In the genomic region with DNA sequence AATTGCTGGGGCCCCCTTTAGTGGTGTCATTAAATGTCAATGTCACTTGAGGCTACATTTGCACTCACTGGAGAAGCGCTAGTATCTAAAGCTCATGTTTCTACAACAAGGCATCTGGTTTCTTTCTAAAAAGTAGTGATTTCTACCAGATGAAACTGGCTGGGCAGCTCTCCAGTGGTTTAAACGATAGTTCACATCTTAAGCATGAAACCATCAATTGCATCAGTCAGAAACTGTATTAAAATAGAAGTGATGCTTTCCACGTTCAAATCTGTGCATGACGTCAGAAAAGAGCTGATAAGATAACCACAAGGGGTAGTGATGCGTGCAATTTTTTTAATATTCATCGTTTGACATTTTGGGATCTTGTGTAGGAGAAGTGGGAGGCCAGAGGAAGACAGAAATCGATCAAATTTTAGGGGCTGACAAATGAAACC, we compare ENCODE assay signal across 24 cellular contexts. TPM values are rescaled to one million over a fixed set of nuclear protein-coding genes. Genes with fewer than 3 reads are reported as not detected.
DNase-seq lines count a peak whose midpoint lies in the region; ATAC-seq and TF ChIP-seq lines count a peak whose summit lies in the region.
"Had no signal": no experiment of that assay in that cellular context is flagged by ENCODE, and none has a peak within 500 bp of the region (broad histone marks: within the 10 kb centered on the region; RNA-seq: fewer than 3 reads in every experiment).

No MANE protein-coding gene starts in this region.

- H3K4me3 Mint-ChIP-seq in stimulated activated naive B cell treated with anti-CD40 and anti-IgM and Interleukin-4, amounts not matched to agents 10 μg/mL and 1 μg/mL and 100 μg/mL, for 72 hours = no peak overlapping the region
- H3K4me3 Mint-ChIP-seq: CD4-positive, CD25-positive, alpha-beta regulatory T cell; T-cell had no signal

- H3K4me2 ChIP-seq in fibroblast of lung (ENCODE audit: extremely low read depth, insufficient read depth, low read length) = no peak overlapping the region

- no peak overlapping the region for H2AFZ ChIP-seq in fibroblast of lung (ENCODE audit: low read length)

- H3K4me1 ChIP-seq in fibroblast of lung (ENCODE audit: control insufficient read depth, extremely low read depth, insufficient read depth, low read length) (no peaks in the 10 kb centered on the region), liver (ENCODE audit: control insufficient read depth in 4 of 4, insufficient read depth in 4 of 4, low read length in 3 of 4) (no peaks in the 10 kb centered on the region)
- H3K4me1 ChIP-seq: colonic mucosa, foreskin keratinocyte had no signal

- H3K4me3 ChIP-seq in fibroblast of lung (replicated peaks in 1 of 4; ENCODE audit: control extremely low read depth in 1 of 4, insufficient read depth in 1 of 4, low read depth in 3 of 4, low read length in 4 of 4) (no peak overlapping the region), liver (ENCODE audit: low read depth in 1 of 3, low read length in 3 of 3) (no peak overlapping the region)
- H3K4me3 ChIP-seq: colonic mucosa, mucosa of descending colon had no signal

- H3K27me3 Mint-ChIP-seq in stimulated activated naive B cell treated with anti-CD40 and anti-IgM and Interleukin-4, amounts not matched to agents 10 μg/mL and 1 μg/mL and 100 μg/mL, for 72 hours = no peaks in the 10 kb centered on the region

- 59% methylated on average over 7 of the region's 7 CpGs for WGBS in liver

- POLR2A ChIA-PET in RWPE1 (lab: Yijun Ruan, JAX; ENCODE audit: low non-redundant PET) = interaction anchor here (0.5 kb wide), 1 partner anchor 27 kb away, joined by 3 read pairs; no protein-coding TSS in a partner anchor

- no peak for TF ChIP-seq RAD21 in liver (IDR thresholded peaks at IDR 0.05)

- no peaks in the 10 kb centered on the region for H3K9me3 ChIP-seq in fibroblast of lung (ENCODE audit: control insufficient read depth, insufficient read depth, low read depth, low read length)
- H3K9me3 ChIP-seq in liver (ENCODE audit: control insufficient read depth in 4 of 4, low read length in 3 of 4) = no peaks in the 10 kb centered on the region
- H3K9me3 ChIP-seq: colonic mucosa, mucosa of descending colon, neutrophil had no signal

- H3K27ac ChIP-seq in C4-2B (peak overlapping the region; percentile 22), fibroblast of lung (ENCODE audit: insufficient read depth, low read length) (no peak overlapping the region), liver (ENCODE audit: low read depth in 1 of 2, low read length in 2 of 2) (peak overlapping the region; percentile 3 to 13), RWPE1 (no peak overlapping the region)
- H3K27ac ChIP-seq: colonic mucosa, foreskin keratinocyte, neutrophil had no signal

- H3K4me1 Mint-ChIP-seq in stimulated activated naive B cell treated with anti-CD40 and anti-IgM and Interleukin-4, amounts not matched to agents 10 μg/mL and 1 μg/mL and 100 μg/mL, for 72 hours = no peaks in the 10 kb centered on the region
- H3K4me1 Mint-ChIP-seq: CD4-positive, CD25-positive, alpha-beta regulatory T cell; T-cell had no signal

- H3K27ac Mint-ChIP-seq in stimulated activated naive B cell treated with anti-CD40 and anti-IgM and Interleukin-4, amounts not matched to agents 10 μg/mL and 1 μg/mL and 100 μg/mL, for 72 hours = no peak overlapping the region
- H3K27ac Mint-ChIP-seq: CD4-positive, CD25-positive, alpha-beta regulatory T cell; T-cell had no signal

- CTCF ChIA-PET in RWPE1 (lab: Yijun Ruan, JAX) = no interaction called here

- DNase-seq in fibroblast of lung (ENCODE audit: low read depth in 2 of 2) (peak; percentile 20 to 63), RWPE1 (ENCODE audit: low spot score) (no peak)
- DNase-seq in stimulated activated naive B cell treated with anti-CD40 and anti-IgM and Interleukin-4, amounts not matched to agents 10 μg/mL and 1 μg/mL and 100 μg/mL, for 72 hours = no peak
- no peak for DNase-seq in effector CD4-positive, alpha-beta T cell
- DNase-seq: ACHN; activated gamma-delta T cell treated with Interleukin-2 at 50 U/mL for 16 hours; activated T-cell treated with anti-CD3 and anti-CD28 coated beads for 4 hours; anterior cingulate cortex; CD4-positive, CD25-positive, alpha-beta regulatory T cell; colonic mucosa; DMS153; foreskin keratinocyte; HCEC 1CT; mucosa of descending colon; NCI-H187 treated with DMSO at 0.1 percent for 48 hours; NCI-H446; RPMI8226; stimulated activated CD4-positive, alpha-beta T cell treated with anti-CD3 and anti-CD28 coated beads, Interleukin-15, amount 100 ng/mL, for 24 hours; T-cell had no signal

- H4K20me1 ChIP-seq in fibroblast of lung (ENCODE audit: control insufficient read depth, extremely low read depth, insufficient read depth, low read length) = no peaks in the 10 kb centered on the region

- H3K79me2 ChIP-seq in fibroblast of lung (ENCODE audit: control insufficient read depth, insufficient read depth, low read length) = no peaks in the 10 kb centered on the region

- ATAC-seq in SK-N-SH treated with all-trans-retinoic acid at 6 μM for 48 hours = no peak
- ATAC-seq in HG02981 (IDR thresholded peaks at IDR 0.05; ENCODE audit: unreplicated experiment) = no peak
- no peak for ATAC-seq in stimulated activated naive B cell treated with anti-CD40 and anti-IgM and Interleukin-4, amounts not matched to agents 10 μg/mL and 1 μg/mL and 100 μg/mL, for 72 hours (replicated peaks)
- ATAC-seq: foreskin keratinocyte, mucosa of descending colon, T-cell had no signal

- TF ChIP-seq CTCF in C4-2B (conservative IDR thresholded peaks at IDR 0.05) (no peak), fibroblast of lung (conservative IDR thresholded peaks at IDR 0.05 in 1 of 2, IDR thresholded peaks at IDR 0.05 in 1 of 2; ENCODE audit: low read depth in 1 of 2, low read length in 2 of 2) (no peak), liver (IDR thresholded peaks at IDR 0.05; ENCODE audit: low read depth, low read length, missing input control) (no peak), RWPE1 (conservative IDR thresholded peaks at IDR 0.05; ENCODE audit: low read depth) (no peak)

- H3K27me3 ChIP-seq in fibroblast of lung (ENCODE audit: control insufficient read depth, insufficient read depth, low read length) (no peaks in the 10 kb centered on the region), liver (ENCODE audit: control insufficient read depth in 4 of 4, insufficient read depth in 4 of 4, low read length in 3 of 4) (peaks cover 0 to 3% (median 0%) of the 10 kb centered on the region in 4 donors)
- H3K27me3 ChIP-seq: colonic mucosa, foreskin keratinocyte, neutrophil had no signal

- H3K36me3 Mint-ChIP-seq in stimulated activated naive B cell treated with anti-CD40 and anti-IgM and Interleukin-4, amounts not matched to agents 10 μg/mL and 1 μg/mL and 100 μg/mL, for 72 hours = no peaks in the 10 kb centered on the region
- H3K36me3 Mint-ChIP-seq: CD4-positive, CD25-positive, alpha-beta regulatory T cell; T-cell had no signal

- peaks cover 0 to 4% of the 10 kb centered on the region in 2 donors for H3K9me3 Mint-ChIP-seq in stimulated activated naive B cell treated with anti-CD40 and anti-IgM and Interleukin-4, amounts not matched to agents 10 μg/mL and 1 μg/mL and 100 μg/mL, for 72 hours
- H3K9me3 Mint-ChIP-seq: T-cell had no signal

- H3K9ac ChIP-seq in fibroblast of lung (ENCODE audit: insufficient read depth, low read length) = no peak overlapping the region
- no peak overlapping the region for H3K9ac ChIP-seq in liver (ENCODE audit: low read depth in 1 of 2, low read length in 2 of 2)

- H3K36me3 ChIP-seq in fibroblast of lung (ENCODE audit: control insufficient read depth, insufficient read depth, low read length) = no peaks in the 10 kb centered on the region
- no peaks in the 10 kb centered on the region for H3K36me3 ChIP-seq in liver (ENCODE audit: control insufficient read depth in 4 of 4, insufficient read depth in 3 of 4, low read depth in 1 of 4, low read length in 3 of 4)
- H3K36me3 ChIP-seq: colonic mucosa, neutrophil had no signal

TF ChIP-seq in SK-N-SH treated with all-trans-retinoic acid at 6 μM for 48 hours, 23 proteins besides CTCF, POLR2A, EP300 and RAD21 (continues in another document):
- no peak for TF ChIP-seq ZFP30 (CRISPR knock-in tag; IDR thresholded peaks at IDR 0.05)

TF ChIP-seq in liver, 16 proteins besides CTCF, POLR2A, EP300 and RAD21:
- TF ChIP-seq JUND (IDR thresholded peaks at IDR 0.05) (no peak), EGR1 (IDR thresholded peaks at IDR 0.05; ENCODE audit: low read depth in 2 of 2) (no peak), NR2F2 (IDR thresholded peaks at IDR 0.05) (peak; percentile 3)

RNA-seq across cellular contexts. Expression of a gene that starts 13.3 kb away (rescaled TPM):
- under 0.01 TPM in 2 replicates for total RNA-seq in fibroblast of lung
- 0.18 and 0.19 TPM in 2 replicates for polyA plus RNA-seq in fibroblast of lung
- 0.02 and 0.28 TPM in 2 replicates for polyA plus RNA-seq in fibroblast of lung (2012)
- 1.4 TPM in 1 of 2 replicates, not detected in the other for polyA minus RNA-seq in fibroblast of lung (ENCODE audit: low replicate concordance)
- total RNA-seq in liver = 1 to 10 TPM in 1 of 2 donors, under 1 TPM in 1; 0.70 to 1.7 TPM
- polyA plus RNA-seq in liver = under 1 TPM; 0.20 to 0.24 TPM
- total RNA-seq: CD4-positive, CD25-positive, alpha-beta regulatory T cell; foreskin keratinocyte had no signal
- polyA plus RNA-seq: CD4-positive, CD25-positive, alpha-beta regulatory T cell; foreskin keratinocyte had no signal

Comparison
In these comparisons a context has a peak if more than half of its experiments do, and no peak if none do; other contexts are left out.
1. H3K27ac ChIP-seq: peak in C4-2B (single experiment) and liver (2 of 2); none in fibroblast of lung (single experiment) and RWPE1 (single experiment).
2. DNase-seq: peak in fibroblast of lung (2 of 2); none in stimulated activated naive B cell treated with anti-CD40 and anti-IgM and Interleukin-4, amounts not matched to agents 10 μg/mL and 1 μg/mL and 100 μg/mL, for 72 hours (single experiment), RWPE1 (single experiment) and effector CD4-positive, alpha-beta T cell (single experiment).